ENCODE assay signal across 20 cellular contexts in the genomic region with DNA sequence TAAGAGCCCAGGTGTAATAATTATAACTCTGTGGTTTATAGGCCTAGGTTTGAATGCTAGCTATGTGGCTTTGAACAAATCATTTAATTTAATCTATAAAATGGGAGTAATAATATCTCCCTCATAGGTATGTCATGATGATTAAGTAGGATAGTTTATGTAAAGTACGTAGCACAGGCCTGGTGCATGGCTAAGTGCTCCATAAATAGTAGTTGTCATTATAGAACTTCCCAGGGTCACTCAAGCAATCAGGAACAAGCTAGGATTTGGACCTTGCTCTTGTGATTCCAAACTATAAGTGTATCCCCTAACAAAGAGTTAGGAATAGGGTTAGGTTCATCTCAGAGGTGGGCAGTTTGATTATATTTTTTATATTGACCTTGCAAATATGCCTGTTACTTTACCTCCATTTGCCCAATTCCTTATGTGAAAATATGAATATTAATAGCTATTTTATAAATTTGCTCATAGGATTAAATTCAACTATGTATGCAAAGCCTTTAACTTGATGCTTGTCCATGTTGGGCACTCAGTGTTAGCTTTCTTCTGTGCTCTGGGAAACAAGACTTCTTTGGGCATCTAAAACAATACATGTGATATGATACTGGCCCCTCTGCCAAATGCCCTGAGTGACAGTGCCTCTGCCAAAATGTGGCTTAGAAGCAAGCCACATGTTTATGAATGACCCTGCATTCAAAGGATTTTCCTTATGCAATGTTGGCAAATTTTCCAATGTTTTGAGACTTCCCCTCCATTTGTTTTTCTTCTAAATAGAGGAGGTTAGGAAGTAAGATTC.
DNase-seq lines count a peak whose midpoint lies in the region; ATAC-seq and TF ChIP-seq lines count a peak whose summit lies in the region.
"Had no signal": no experiment of that assay in that cellular context is flagged by ENCODE, and none has a peak within 500 bp of the region (broad histone marks: within the 10 kb centered on the region; RNA-seq: fewer than 3 reads in every experiment).

No MANE protein-coding gene starts in this region.

- intact Hi-C loops in Right ventricle myocardium superior (cut with DNase I) (no loop called here), cardiac septum (cut with DNase I) (no loop called here)

- no peak overlapping the region for H3K4me3 ChIP-seq in WERI-Rb-1 (ENCODE audit: low read depth, low read length)
- H3K4me3 ChIP-seq: GM12878, GM23248, HAP-1 had no signal

- TF ChIP-seq CTCF in WERI-Rb-1 (IDR thresholded peaks at IDR 0.05; ENCODE audit: low read depth, low read length) = no peak

- DNase-seq in Right ventricle myocardium superior (no peak), cardiac septum (ENCODE audit: low spot score) (no peak), NCI-H446 treated with DMSO at 0.1 percent for 48 hours (lab: John Stamatoyannopoulos, UW) (peak; percentile 8), WERI-Rb-1 (no peak), MV-4-11 (lab: John Stamatoyannopoulos, UW) (no peak), T-helper 1 cell (no peak)
- DNase-seq: ACHN; BE2C; C1 segment of cervical spinal cord; CD4-positive, CD25-positive, alpha-beta regulatory T cell; CD8-positive, alpha-beta memory T cell; COR-L47; DMS 273 treated with DMSO at 0.1 percent for 48 hours; DMS53; DND-41; EL; GM23248 had no signal

- ATAC-seq in Right ventricle myocardium superior (ENCODE audit: poor library complexity) = peak; percentile 73
- ATAC-seq: GM12878, HepG2 had no signal

- H3K27ac ChIP-seq in WERI-Rb-1 = peak overlapping the region; percentile 31
- H3K27ac ChIP-seq: GM23248 had no signal

- no peaks in the 10 kb centered on the region for H3K36me3 ChIP-seq in WERI-Rb-1
- H3K36me3 ChIP-seq: BE2C, HAP-1 had no signal

- no peaks in the 10 kb centered on the region for H3K9me3 ChIP-seq in WERI-Rb-1 (ENCODE audit: severe bottlenecking)
- H3K9me3 ChIP-seq: BE2C, HAP-1 had no signal

- H3K27me3 ChIP-seq in WERI-Rb-1 (ENCODE audit: insufficient read depth, low read depth, severe bottlenecking) = no peaks in the 10 kb centered on the region
- H3K27me3 ChIP-seq: BE2C had no signal
